17 cellular contexts compared by ENCODE assay signal in genomic region chr9:101739311-101739710, GRCh38. TPM values are rescaled to one million over a fixed set of nuclear protein-coding genes. Genes with fewer than 3 reads are reported as not detected.
DNase-seq lines count a peak whose midpoint lies in the region; ATAC-seq and TF ChIP-seq lines count a peak whose summit lies in the region.
"Had no signal": no experiment of that assay in that cellular context is flagged by ENCODE, and none has a peak within 500 bp of the region (broad histone marks: within the 10 kb centered on the region; RNA-seq: fewer than 3 reads in every experiment).

No MANE protein-coding gene starts in this region.

- H3K36me3 ChIP-seq in HAP-1 (replicated peaks), result no peaks in the 10 kb centered on the region
- no peaks in the 10 kb centered on the region for H3K36me3 ChIP-seq in tibial nerve
- H3K36me3 ChIP-seq: BLaER1 treated with 17β-estradiol and CSF1 and Interleukin-3, amounts not matched to agents 10 nM and 100 nM; SJCRH30 had no signal

- H3K4me1 ChIP-seq in HAP-1 (peaks cover 13% of the 10 kb centered on the region), tibial nerve (peaks cover 0 to 21% (median 12%) of the 10 kb centered on the region in 4 donors)
- H3K4me1 ChIP-seq: BLaER1 treated with 17β-estradiol and CSF1 and Interleukin-3, amounts not matched to agents 10 nM and 100 nM; Caco-2; SJCRH30 had no signal

- H3K27me3 ChIP-seq in HAP-1 (ENCODE audit: low read depth) (peaks cover 25% of the 10 kb centered on the region), tibial nerve (peaks cover 0 to 59% of the 10 kb centered on the region in 2 donors)
- H3K27me3 ChIP-seq: SJCRH30 had no signal

- no peak for TF ChIP-seq POLR2A in tibial nerve (IDR thresholded peaks at IDR 0.05)

- H3K4me3 Mint-ChIP-seq in WTC11 (peak overlapping the region; percentile 78), mesothelial cell of epicardium (peak overlapping the region; percentile 6)
- H3K4me3 Mint-ChIP-seq in activated T-cell treated with anti-CD3 and anti-CD28 coated beads, Interleukin-2, amount 50 U/mL, for 24 hours, result no peak overlapping the region
- H3K4me3 Mint-ChIP-seq: HFFc6 had no signal

- H3K36me3 Mint-ChIP-seq in WTC11 (no peaks in the 10 kb centered on the region), mesothelial cell of epicardium (no peaks in the 10 kb centered on the region)
- no peaks in the 10 kb centered on the region for H3K36me3 Mint-ChIP-seq in activated T-cell treated with anti-CD3 and anti-CD28 coated beads, Interleukin-2, amount 50 U/mL, for 24 hours (ENCODE audit: low read depth)
- H3K36me3 Mint-ChIP-seq: CD4-positive, alpha-beta memory T cell had no signal

- DNase-seq in NCI-H1417 (lab: John Stamatoyannopoulos, UW), result peak in 2 of 3 experiments; percentile 20 to 52
- DNase-seq in NCI-H1417 treated with DMSO at 0.1 percent for 48 hours (lab: John Stamatoyannopoulos, UW), result no peak
- peak; percentile 42 to 72 for DNase-seq in HAP-1 (ENCODE audit: low spot score in 2 of 2)
- DNase-seq in WTC11 (ENCODE audit: low spot score), result no peak
- no peak for DNase-seq in mesothelial cell of epicardium (ENCODE audit: low spot score in 2 of 2, unreplicated experiment in 2 of 2)
- DNase-seq in GOT3 (lab: John Stamatoyannopoulos, UW), result no peak
- no peak for DNase-seq in activated T-cell treated with anti-CD3 and anti-CD28 coated beads, Interleukin-2, amount 50 U/mL, for 24 hours
- DNase-seq in tibial nerve (ENCODE audit: low spot score in 2 of 2), result no peak
- DNase-seq: 8988T; CD4-positive, alpha-beta memory T cell; DMS 273 treated with DMSO at 0.1 percent for 48 hours; HFFc6; KBM-7; OCI-M1; SJCRH30 had no signal

- CTCF ChIA-PET in WTC11 (lab: Charles Lee), result interaction anchor here (1.7 to 4.2 kb wide), 3 partner anchors 11 to 53 kb away, joined by 4 to 40 read pairs (median 6); no protein-coding TSS in a partner anchor

- no peak for ATAC-seq in WTC11

- H3K9me3 ChIP-seq in HAP-1 (no peaks in the 10 kb centered on the region), tibial nerve (no peaks in the 10 kb centered on the region)
- H3K9me3 ChIP-seq: Caco-2, SJCRH30 had no signal

- in situ Hi-C loops in HAP-1 (cut with MboI; ENCODE audit: low sequenced_read_pairs), result no loop called here

- TF ChIP-seq CTCF in WTC11 (IDR thresholded peaks at IDR 0.05), result no peak
- TF ChIP-seq CTCF in mesothelial cell of epicardium (IDR thresholded peaks at IDR 0.05; ENCODE audit: unreplicated experiment), result no peak
- no peak for TF ChIP-seq CTCF in tibial nerve (IDR thresholded peaks at IDR 0.05)

- H3K27ac ChIP-seq in tibial nerve, result no peak overlapping the region
- H3K27ac ChIP-seq: BLaER1 treated with 17β-estradiol and CSF1 and Interleukin-3, amounts not matched to agents 10 nM and 100 nM; SJCRH30 had no signal

- peaks cover 66% of the 10 kb centered on the region for H3K27me3 Mint-ChIP-seq in WTC11 (ENCODE audit: low read depth)
- peaks cover 86% of the 10 kb centered on the region for H3K27me3 Mint-ChIP-seq in mesothelial cell of epicardium (ENCODE audit: low read depth)
- H3K27me3 Mint-ChIP-seq in activated T-cell treated with anti-CD3 and anti-CD28 coated beads, Interleukin-2, amount 50 U/mL, for 24 hours, result peaks cover 54% of the 10 kb centered on the region

- no peak for TF ChIP-seq EP300 in tibial nerve (IDR thresholded peaks at IDR 0.05)

- no peak overlapping the region for H3K27ac Mint-ChIP-seq in WTC11
- H3K27ac Mint-ChIP-seq in mesothelial cell of epicardium, result no peak overlapping the region
- H3K27ac Mint-ChIP-seq in activated T-cell treated with anti-CD3 and anti-CD28 coated beads, Interleukin-2, amount 50 U/mL, for 24 hours, result no peak overlapping the region
- H3K27ac Mint-ChIP-seq: CD4-positive, alpha-beta memory T cell; HFFc6 had no signal

- peaks cover 31% of the 10 kb centered on the region for H3K4me1 Mint-ChIP-seq in WTC11
- H3K4me1 Mint-ChIP-seq in mesothelial cell of epicardium, result peaks cover 9% of the 10 kb centered on the region
- peaks cover 3% of the 10 kb centered on the region for H3K4me1 Mint-ChIP-seq in activated T-cell treated with anti-CD3 and anti-CD28 coated beads, Interleukin-2, amount 50 U/mL, for 24 hours (ENCODE audit: low read depth)
- H3K4me1 Mint-ChIP-seq: CD4-positive, alpha-beta memory T cell had no signal

- POLR2A ChIA-PET in WTC11 (lab: Charles Lee), result no interaction called here

- H3K4me3 ChIP-seq in HAP-1, result no peak overlapping the region
- no peak overlapping the region for H3K4me3 ChIP-seq in tibial nerve
- H3K4me3 ChIP-seq: BLaER1 treated with 17β-estradiol and CSF1 and Interleukin-3, amounts not matched to agents 10 nM and 100 nM; SJCRH30 had no signal

- H3K9me3 Mint-ChIP-seq in WTC11 (no peaks in the 10 kb centered on the region), mesothelial cell of epicardium (no peaks in the 10 kb centered on the region)
- H3K9me3 Mint-ChIP-seq in activated T-cell treated with anti-CD3 and anti-CD28 coated beads, Interleukin-2, amount 50 U/mL, for 24 hours, result no peaks in the 10 kb centered on the region

- 6 to 11% methylated on average over 2 of the region's 2 CpGs for WGBS in tibial nerve, 2 donors

TF ChIP-seq in WTC11, 78 proteins besides CTCF, POLR2A, EP300 and RAD21:
- no peak for TF ChIP-seq E2F4 (CRISPR knock-in tag; IDR thresholded peaks at IDR 0.05; ENCODE audit: borderline replicate concordance, low read depth)

RNA-seq across cellular contexts. Expression of gene GRIN3A, which starts 0.9 kb away (rescaled TPM):
- total RNA-seq in WTC11 (2021) (0.02 to 0.07 TPM in 2 of 3 replicates, not detected in the other), mesothelial cell of epicardium (3.0 to 4.1 TPM (median 3.3 TPM) in 3 replicates), tibial nerve (under 1 TPM in 1 of 4 donors, not detected in 3; 0.39 TPM)
- total RNA-seq: Caco-2, HFFc6, SJCRH30 had no signal

Comparison
In these comparisons a context has a peak if more than half of its experiments do, and no peak if none do; other contexts are left out.
1. DNase-seq: peak in NCI-H1417 (2 of 3) and HAP-1 (2 of 2); none in NCI-H1417 treated with DMSO at 0.1 percent for 48 hours (single experiment), WTC11 (single experiment), mesothelial cell of epicardium (0 of 2), GOT3 (single experiment), activated T-cell treated with anti-CD3 and anti-CD28 coated beads, Interleukin-2, amount 50 U/mL, for 24 hours (single experiment) and tibial nerve (0 of 2).